In the genomic region with DNA sequence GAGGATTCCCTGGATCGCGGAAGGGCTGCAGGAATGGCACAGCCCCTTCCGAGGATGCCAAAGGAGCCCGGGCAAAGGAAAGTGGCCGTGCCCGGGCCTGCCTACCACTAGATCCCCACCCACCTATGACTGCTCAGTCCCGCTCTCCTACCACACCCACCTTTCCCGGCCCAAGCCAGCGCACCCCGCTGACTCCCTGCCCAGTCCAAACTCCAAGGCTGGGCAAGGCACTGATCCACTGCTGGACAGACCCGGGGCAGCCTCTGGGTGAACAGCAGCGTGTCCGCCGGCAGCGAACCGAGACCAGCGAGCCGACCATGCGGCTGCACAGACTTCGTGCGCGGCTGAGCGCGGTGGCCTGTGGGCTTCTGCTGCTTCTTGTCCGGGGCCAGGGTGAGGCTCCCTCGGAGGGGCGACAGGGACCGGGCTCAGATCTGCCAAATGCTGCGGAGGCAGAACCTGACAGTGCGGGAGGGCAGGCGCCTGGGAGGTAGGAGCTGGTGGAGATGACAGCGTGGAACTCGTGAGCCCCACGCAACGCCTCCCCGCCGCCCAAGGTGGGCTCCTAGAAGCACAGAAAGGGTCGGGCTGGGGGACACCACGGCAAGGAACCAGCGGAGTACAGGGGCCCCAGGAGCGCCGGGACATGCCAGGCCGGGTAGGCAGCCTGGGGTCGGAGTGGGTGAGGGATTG, we compare ENCODE assay signal across 1 cellular context.
TF ChIP-seq lines count a peak whose summit lies in the region.

A gene with protein sequence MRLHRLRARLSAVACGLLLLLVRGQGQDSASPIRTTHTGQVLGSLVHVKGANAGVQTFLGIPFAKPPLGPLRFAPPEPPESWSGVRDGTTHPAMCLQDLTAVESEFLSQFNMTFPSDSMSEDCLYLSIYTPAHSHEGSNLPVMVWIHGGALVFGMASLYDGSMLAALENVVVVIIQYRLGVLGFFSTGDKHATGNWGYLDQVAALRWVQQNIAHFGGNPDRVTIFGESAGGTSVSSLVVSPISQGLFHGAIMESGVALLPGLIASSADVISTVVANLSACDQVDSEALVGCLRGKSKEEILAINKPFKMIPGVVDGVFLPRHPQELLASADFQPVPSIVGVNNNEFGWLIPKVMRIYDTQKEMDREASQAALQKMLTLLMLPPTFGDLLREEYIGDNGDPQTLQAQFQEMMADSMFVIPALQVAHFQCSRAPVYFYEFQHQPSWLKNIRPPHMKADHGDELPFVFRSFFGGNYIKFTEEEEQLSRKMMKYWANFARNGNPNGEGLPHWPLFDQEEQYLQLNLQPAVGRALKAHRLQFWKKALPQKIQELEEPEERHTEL (plus strand): TSS at position 198 of the 693 bp plus-strand sequence. CDS start 120 bp downstream, at position 318.

TF ChIP-seq in HepG2, 621 proteins besides CTCF, POLR2A, EP300 and RAD21 (continued from another document and continues in another):
- TF ChIP-seq, protein P1, sequence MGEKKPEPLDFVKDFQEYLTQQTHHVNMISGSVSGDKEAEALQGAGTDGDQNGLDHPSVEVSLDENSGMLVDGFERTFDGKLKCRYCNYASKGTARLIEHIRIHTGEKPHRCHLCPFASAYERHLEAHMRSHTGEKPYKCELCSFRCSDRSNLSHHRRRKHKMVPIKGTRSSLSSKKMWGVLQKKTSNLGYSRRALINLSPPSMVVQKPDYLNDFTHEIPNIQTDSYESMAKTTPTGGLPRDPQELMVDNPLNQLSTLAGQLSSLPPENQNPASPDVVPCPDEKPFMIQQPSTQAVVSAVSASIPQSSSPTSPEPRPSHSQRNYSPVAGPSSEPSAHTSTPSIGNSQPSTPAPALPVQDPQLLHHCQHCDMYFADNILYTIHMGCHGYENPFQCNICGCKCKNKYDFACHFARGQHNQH (CRISPR knock-in tag; IDR thresholded peaks at IDR 0.05) = peak; percentile 78
- TF ChIP-seq ZNF75D (CRISPR knock-in tag; IDR thresholded peaks at IDR 0.05; ENCODE audit: borderline replicate concordance) (no peak), ZNF468 (CRISPR knock-in tag; IDR thresholded peaks at IDR 0.05) (peak; percentile 81; the same call in 1 of the 2 replicates), ZNF282 (IDR thresholded peaks at IDR 0.05; ENCODE audit: partially characterized antibody) (no peak), ZNF598 (CRISPR knock-in tag; IDR thresholded peaks at IDR 0.05; ENCODE audit: borderline replicate concordance) (peak; percentile 36; the same call in 1 of the 2 replicates), NPAS2 (CRISPR knock-in tag; IDR thresholded peaks at IDR 0.05; ENCODE audit: borderline replicate concordance) (no peak), ZNF143 (CRISPR knock-in tag; IDR thresholded peaks at IDR 0.05) (peak; percentile 18; the same call in 1 of the 2 replicates), CEBPB (IDR thresholded peaks at IDR 0.05; ENCODE audit: borderline replicate concordance, low read depth, low read length) (no peak), REXO4 (CRISPR knock-in tag; IDR thresholded peaks at IDR 0.05; ENCODE audit: borderline replicate concordance) (no peak), KDM6A (CRISPR knock-in tag; IDR thresholded peaks at IDR 0.05; ENCODE audit: low read depth) (0 out of 2 replicates have a peak, but pooled peaks have one; percentile 39), ZNF20 (CRISPR knock-in tag; IDR thresholded peaks at IDR 0.05) (no peak), ZNF460 (CRISPR knock-in tag; IDR thresholded peaks at IDR 0.05; ENCODE audit: borderline replicate concordance) (no peak), SAFB2 (CRISPR knock-in tag; IDR thresholded peaks at IDR 0.05; ENCODE audit: borderline replicate concordance, low read depth) (peak; percentile 62; the same call in 1 of the 2 replicates), ARNT2 (CRISPR knock-in tag; IDR thresholded peaks at IDR 0.05; ENCODE audit: low read depth) (peak; percentile 83), ZNF430 (CRISPR knock-in tag; IDR thresholded peaks at IDR 0.05) (peak; percentile 90), ZBTB3 (CRISPR knock-in tag; IDR thresholded peaks at IDR 0.05; ENCODE audit: borderline replicate concordance, low read depth) (no peak), ZNF121 (CRISPR knock-in tag; IDR thresholded peaks at IDR 0.05) (peak; percentile 87), ZSCAN29 (CRISPR knock-in tag; conservative IDR thresholded peaks at IDR 0.05) (no peak), U2AF2 (IDR thresholded peaks at IDR 0.05; ENCODE audit: low read depth, low read length) (no peak), SIX1 (CRISPR knock-in tag; IDR thresholded peaks at IDR 0.05; ENCODE audit: borderline replicate concordance) (no peak), KLF15 (CRISPR knock-in tag; IDR thresholded peaks at IDR 0.05; ENCODE audit: borderline replicate concordance) (peak; percentile 90; the same call in 1 of the 2 replicates), SSRP1 (CRISPR knock-in tag; IDR thresholded peaks at IDR 0.05) (no peak), ZFP36L2 (CRISPR knock-in tag; IDR thresholded peaks at IDR 0.05) (0 out of 2 replicates have a peak, but pooled peaks have one; percentile 34), ZC3H13 (CRISPR knock-in tag; IDR thresholded peaks at IDR 0.05) (peak; percentile 100), ZFYVE20 (CRISPR knock-in tag; IDR thresholded peaks at IDR 0.05; ENCODE audit: borderline replicate concordance, low read depth) (0 out of 2 replicates have a peak, but pooled peaks have one; percentile 69), HNF4G (IDR thresholded peaks at IDR 0.05; ENCODE audit: borderline replicate concordance, low read depth, low read length) (peak; percentile 84), HNF4G (CRISPR knock-in tag; IDR thresholded peaks at IDR 0.05; ENCODE audit: borderline replicate concordance, low read depth) (peak; percentile 94), KLF6 (CRISPR knock-in tag; IDR thresholded peaks at IDR 0.05) (0 out of 2 replicates have a peak, but pooled peaks have one; percentile 31), ZSCAN9 (CRISPR knock-in tag; IDR thresholded peaks at IDR 0.05; ENCODE audit: borderline replicate concordance) (0 out of 2 replicates have a peak, but pooled peaks have one; percentile 62), ZNF501 (CRISPR knock-in tag; IDR thresholded peaks at IDR 0.05) (peak; percentile 91), SIN3A (IDR thresholded peaks at IDR 0.05; ENCODE audit: borderline replicate concordance, low read depth, low read length) (peak; percentile 75; the same call in 1 of the 2 replicates), SMAD1 (CRISPR knock-in tag; IDR thresholded peaks at IDR 0.05; ENCODE audit: borderline replicate concordance, low read depth) (peak; percentile 80; the same call in 1 of the 2 replicates), ZSCAN30 (CRISPR knock-in tag; IDR thresholded peaks at IDR 0.05) (no peak), GATA4 (IDR thresholded peaks at IDR 0.05; ENCODE audit: borderline replicate concordance, low read depth) (peak; percentile 49; the same call in 1 of the 2 replicates), NR1H2 (CRISPR knock-in tag; IDR thresholded peaks at IDR 0.05; ENCODE audit: borderline replicate concordance, low read depth) (0 out of 2 replicates have a peak, but pooled peaks have one; percentile 73)
- TF ChIP-seq, protein P2, sequence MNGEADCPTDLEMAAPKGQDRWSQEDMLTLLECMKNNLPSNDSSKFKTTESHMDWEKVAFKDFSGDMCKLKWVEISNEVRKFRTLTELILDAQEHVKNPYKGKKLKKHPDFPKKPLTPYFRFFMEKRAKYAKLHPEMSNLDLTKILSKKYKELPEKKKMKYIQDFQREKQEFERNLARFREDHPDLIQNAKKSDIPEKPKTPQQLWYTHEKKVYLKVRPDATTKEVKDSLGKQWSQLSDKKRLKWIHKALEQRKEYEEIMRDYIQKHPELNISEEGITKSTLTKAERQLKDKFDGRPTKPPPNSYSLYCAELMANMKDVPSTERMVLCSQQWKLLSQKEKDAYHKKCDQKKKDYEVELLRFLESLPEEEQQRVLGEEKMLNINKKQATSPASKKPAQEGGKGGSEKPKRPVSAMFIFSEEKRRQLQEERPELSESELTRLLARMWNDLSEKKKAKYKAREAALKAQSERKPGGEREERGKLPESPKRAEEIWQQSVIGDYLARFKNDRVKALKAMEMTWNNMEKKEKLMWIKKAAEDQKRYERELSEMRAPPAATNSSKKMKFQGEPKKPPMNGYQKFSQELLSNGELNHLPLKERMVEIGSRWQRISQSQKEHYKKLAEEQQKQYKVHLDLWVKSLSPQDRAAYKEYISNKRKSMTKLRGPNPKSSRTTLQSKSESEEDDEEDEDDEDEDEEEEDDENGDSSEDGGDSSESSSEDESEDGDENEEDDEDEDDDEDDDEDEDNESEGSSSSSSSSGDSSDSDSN (CRISPR knock-in tag; IDR thresholded peaks at IDR 0.05) = peak; percentile 96
- TF ChIP-seq, protein P3, sequence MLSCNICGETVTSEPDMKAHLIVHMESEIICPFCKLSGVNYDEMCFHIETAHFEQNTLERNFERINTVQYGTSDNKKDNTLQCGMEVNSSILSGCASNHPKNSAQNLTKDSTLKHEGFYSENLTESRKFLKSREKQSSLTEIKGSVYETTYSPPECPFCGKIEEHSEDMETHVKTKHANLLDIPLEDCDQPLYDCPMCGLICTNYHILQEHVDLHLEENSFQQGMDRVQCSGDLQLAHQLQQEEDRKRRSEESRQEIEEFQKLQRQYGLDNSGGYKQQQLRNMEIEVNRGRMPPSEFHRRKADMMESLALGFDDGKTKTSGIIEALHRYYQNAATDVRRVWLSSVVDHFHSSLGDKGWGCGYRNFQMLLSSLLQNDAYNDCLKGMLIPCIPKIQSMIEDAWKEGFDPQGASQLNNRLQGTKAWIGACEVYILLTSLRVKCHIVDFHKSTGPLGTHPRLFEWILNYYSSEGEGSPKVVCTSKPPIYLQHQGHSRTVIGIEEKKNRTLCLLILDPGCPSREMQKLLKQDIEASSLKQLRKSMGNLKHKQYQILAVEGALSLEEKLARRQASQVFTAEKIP (CRISPR knock-in tag; IDR thresholded peaks at IDR 0.05; ENCODE audit: borderline replicate concordance) = no peak
- TF ChIP-seq, protein P4, sequence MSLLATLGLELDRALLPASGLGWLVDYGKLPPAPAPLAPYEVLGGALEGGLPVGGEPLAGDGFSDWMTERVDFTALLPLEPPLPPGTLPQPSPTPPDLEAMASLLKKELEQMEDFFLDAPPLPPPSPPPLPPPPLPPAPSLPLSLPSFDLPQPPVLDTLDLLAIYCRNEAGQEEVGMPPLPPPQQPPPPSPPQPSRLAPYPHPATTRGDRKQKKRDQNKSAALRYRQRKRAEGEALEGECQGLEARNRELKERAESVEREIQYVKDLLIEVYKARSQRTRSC (CRISPR knock-in tag; IDR thresholded peaks at IDR 0.05; ENCODE audit: low read depth) = no peak
- TF ChIP-seq, protein P5, sequence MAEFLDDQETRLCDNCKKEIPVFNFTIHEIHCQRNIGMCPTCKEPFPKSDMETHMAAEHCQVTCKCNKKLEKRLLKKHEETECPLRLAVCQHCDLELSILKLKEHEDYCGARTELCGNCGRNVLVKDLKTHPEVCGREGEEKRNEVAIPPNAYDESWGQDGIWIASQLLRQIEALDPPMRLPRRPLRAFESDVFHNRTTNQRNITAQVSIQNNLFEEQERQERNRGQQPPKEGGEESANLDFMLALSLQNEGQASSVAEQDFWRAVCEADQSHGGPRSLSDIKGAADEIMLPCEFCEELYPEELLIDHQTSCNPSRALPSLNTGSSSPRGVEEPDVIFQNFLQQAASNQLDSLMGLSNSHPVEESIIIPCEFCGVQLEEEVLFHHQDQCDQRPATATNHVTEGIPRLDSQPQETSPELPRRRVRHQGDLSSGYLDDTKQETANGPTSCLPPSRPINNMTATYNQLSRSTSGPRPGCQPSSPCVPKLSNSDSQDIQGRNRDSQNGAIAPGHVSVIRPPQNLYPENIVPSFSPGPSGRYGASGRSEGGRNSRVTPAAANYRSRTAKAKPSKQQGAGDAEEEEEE (CRISPR knock-in tag; IDR thresholded peaks at IDR 0.05; ENCODE audit: borderline replicate concordance) = no peak
- TF ChIP-seq, protein P6, sequence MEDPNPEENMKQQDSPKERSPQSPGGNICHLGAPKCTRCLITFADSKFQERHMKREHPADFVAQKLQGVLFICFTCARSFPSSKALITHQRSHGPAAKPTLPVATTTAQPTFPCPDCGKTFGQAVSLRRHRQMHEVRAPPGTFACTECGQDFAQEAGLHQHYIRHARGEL (CRISPR knock-in tag; IDR thresholded peaks at IDR 0.05) = peak; percentile 69; the same call in 1 of the 2 replicates
- TF ChIP-seq, protein P7, sequence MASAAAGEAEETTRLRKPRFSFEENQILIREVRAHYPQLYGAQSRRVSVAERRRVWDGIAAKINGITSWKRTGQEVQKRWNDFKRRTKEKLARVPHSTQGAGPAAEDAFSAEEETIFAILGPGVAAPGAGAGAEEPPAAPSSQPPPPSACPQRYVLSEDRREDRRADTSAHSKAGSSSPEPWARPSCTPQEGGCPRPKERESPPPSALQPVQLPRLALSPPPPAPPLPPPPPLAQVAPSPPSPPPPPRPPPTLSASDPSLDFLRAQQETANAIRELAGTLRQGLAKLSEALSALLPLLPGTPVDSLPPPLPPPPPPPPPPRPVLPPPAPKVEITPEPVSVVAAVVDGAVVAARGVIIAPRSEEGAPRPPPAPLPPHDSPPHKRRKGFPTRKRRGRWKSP (CRISPR knock-in tag; IDR thresholded peaks at IDR 0.05) = 0 out of 2 replicates have a peak, but pooled peaks have one; percentile 4
- TF ChIP-seq, protein P8, sequence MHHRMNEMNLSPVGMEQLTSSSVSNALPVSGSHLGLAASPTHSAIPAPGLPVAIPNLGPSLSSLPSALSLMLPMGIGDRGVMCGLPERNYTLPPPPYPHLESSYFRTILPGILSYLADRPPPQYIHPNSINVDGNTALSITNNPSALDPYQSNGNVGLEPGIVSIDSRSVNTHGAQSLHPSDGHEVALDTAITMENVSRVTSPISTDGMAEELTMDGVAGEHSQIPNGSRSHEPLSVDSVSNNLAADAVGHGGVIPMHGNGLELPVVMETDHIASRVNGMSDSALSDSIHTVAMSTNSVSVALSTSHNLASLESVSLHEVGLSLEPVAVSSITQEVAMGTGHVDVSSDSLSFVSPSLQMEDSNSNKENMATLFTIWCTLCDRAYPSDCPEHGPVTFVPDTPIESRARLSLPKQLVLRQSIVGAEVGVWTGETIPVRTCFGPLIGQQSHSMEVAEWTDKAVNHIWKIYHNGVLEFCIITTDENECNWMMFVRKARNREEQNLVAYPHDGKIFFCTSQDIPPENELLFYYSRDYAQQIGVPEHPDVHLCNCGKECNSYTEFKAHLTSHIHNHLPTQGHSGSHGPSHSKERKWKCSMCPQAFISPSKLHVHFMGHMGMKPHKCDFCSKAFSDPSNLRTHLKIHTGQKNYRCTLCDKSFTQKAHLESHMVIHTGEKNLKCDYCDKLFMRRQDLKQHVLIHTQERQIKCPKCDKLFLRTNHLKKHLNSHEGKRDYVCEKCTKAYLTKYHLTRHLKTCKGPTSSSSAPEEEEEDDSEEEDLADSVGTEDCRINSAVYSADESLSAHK (CRISPR knock-in tag; IDR thresholded peaks at IDR 0.05; ENCODE audit: borderline replicate concordance) = 0 out of 2 replicates have a peak, but pooled peaks have one; percentile 20
- TF ChIP-seq, protein P9, sequence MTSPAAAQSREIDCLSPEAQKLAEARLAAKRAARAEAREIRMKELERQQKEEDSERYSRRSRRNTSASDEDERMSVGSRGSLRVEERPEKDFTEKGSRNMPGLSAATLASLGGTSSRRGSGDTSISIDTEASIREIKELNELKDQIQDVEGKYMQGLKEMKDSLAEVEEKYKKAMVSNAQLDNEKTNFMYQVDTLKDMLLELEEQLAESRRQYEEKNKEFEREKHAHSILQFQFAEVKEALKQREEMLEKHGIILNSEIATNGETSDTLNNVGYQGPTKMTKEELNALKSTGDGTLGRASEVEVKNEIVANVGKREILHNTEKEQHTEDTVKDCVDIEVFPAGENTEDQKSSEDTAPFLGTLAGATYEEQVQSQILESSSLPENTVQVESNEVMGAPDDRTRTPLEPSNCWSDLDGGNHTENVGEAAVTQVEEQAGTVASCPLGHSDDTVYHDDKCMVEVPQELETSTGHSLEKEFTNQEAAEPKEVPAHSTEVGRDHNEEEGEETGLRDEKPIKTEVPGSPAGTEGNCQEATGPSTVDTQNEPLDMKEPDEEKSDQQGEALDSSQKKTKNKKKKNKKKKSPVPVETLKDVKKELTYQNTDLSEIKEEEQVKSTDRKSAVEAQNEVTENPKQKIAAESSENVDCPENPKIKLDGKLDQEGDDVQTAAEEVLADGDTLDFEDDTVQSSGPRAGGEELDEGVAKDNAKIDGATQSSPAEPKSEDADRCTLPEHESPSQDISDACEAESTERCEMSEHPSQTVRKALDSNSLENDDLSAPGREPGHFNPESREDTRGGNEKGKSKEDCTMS (CRISPR knock-in tag; conservative IDR thresholded peaks at IDR 0.05) = no peak
